ENCODE assay signal across 1 cellular context in genomic region chr2:134224005-134224404, GRCh38.
TF ChIP-seq lines count a peak whose summit lies in the region.

No MANE protein-coding gene starts in this region.

TF ChIP-seq in IMR-90, 13 proteins besides CTCF, POLR2A, EP300 and RAD21 (continued from another document):
- no peak for TF ChIP-seq MAFK (IDR thresholded peaks at IDR 0.05; ENCODE audit: low read depth, low read length)
TF ChIP-seq in IMR-90: peak in this region for 2.
